8 cellular contexts compared by ENCODE assay signal in genomic region chr2:180006781-180007579, GRCh38. TPM values are rescaled to one million over a fixed set of nuclear protein-coding genes. Genes with fewer than 3 reads are reported as not detected.
A peak's percentile ranks its signal among the peaks of the same experiment; 100 is the strongest.
DNase-seq lines count a peak whose midpoint lies in the region; ATAC-seq lines count a peak whose summit lies in the region.

CWC22 (minus strand) TSS chr2:180007297; CDS start chr2:179993341, 13,956 bp downstream.

- H3K9me3 Mint-ChIP-seq in activated naive CD4-positive, alpha-beta T cell treated with anti-CD3 and anti-CD28 coated beads, Interleukin-2, amount 50 U/mL, for 72 hours, result no peaks in the 10 kb centered on the region

- peaks cover 7 to 17% of the 10 kb centered on the region in 2 donors for H3K36me3 Mint-ChIP-seq in activated naive CD4-positive, alpha-beta T cell treated with anti-CD3 and anti-CD28 coated beads, Interleukin-2, amount 50 U/mL, for 72 hours

- H3K4me3 ChIP-seq in GM08714 (ENCODE audit: low read length), result peak within 1 kb of the TSS; percentile 99

- DNase-seq in NCI-H1092 treated with DMSO at 0.1 percent for 48 hours (lab: John Stamatoyannopoulos, UW), result peak; percentile 93
- DNase-seq in SKM-1 (lab: John Stamatoyannopoulos, UW; ENCODE audit: unreplicated experiment), result peak; percentile 85
- peak; percentile 73 to 78 for DNase-seq in activated naive CD4-positive, alpha-beta T cell treated with anti-CD3 and anti-CD28 coated beads, Interleukin-2, amount 50 U/mL, for 72 hours (ENCODE audit: low spot score in 2 of 2)
- DNase-seq in glomerular endothelial cell (ENCODE audit: extremely low read depth, low read depth, low spot score), result peak; percentile 90
- peak; percentile 78 for DNase-seq in occipital lobe (lab: John Stamatoyannopoulos, UW)

- peak; percentile 97 for ATAC-seq in HG02610 (IDR thresholded peaks at IDR 0.05; ENCODE audit: unreplicated experiment)
- ATAC-seq in activated naive CD4-positive, alpha-beta T cell treated with anti-CD3 and anti-CD28 coated beads, Interleukin-2, amount 50 U/mL, for 72 hours, result peak; percentile 98

- peak within 1 kb of the TSS; percentile 96 to 99 for H3K27ac Mint-ChIP-seq in activated naive CD4-positive, alpha-beta T cell treated with anti-CD3 and anti-CD28 coated beads, Interleukin-2, amount 50 U/mL, for 72 hours

- peak within 1 kb of the TSS; percentile 85 for H3K27ac ChIP-seq in temporal lobe (ENCODE audit: low read depth, low read length)

RNA-seq across cellular contexts. Expression of gene CWC22, which starts in this region (rescaled TPM):
- total RNA-seq in activated naive CD4-positive, alpha-beta T cell treated with anti-CD3 and anti-CD28 coated beads, Interleukin-2, amount 50 U/mL, for 72 hours, result 10 to 100 TPM; 21.4 to 23.4 TPM
- total RNA-seq in glomerular endothelial cell (13.2 and 17.2 TPM in 2 replicates), occipital lobe (27.6 TPM), temporal lobe (22.6 TPM)

Comparison
In these comparisons a context has a peak if more than half of its experiments do, and no peak if none do; other contexts are left out.
1. Peak in every context shown above with its lines: DNase-seq, ATAC-seq, H3K4me3 ChIP-seq and H3K27ac ChIP-seq.